1 cellular context compared by ENCODE assay signal in the genomic region with DNA sequence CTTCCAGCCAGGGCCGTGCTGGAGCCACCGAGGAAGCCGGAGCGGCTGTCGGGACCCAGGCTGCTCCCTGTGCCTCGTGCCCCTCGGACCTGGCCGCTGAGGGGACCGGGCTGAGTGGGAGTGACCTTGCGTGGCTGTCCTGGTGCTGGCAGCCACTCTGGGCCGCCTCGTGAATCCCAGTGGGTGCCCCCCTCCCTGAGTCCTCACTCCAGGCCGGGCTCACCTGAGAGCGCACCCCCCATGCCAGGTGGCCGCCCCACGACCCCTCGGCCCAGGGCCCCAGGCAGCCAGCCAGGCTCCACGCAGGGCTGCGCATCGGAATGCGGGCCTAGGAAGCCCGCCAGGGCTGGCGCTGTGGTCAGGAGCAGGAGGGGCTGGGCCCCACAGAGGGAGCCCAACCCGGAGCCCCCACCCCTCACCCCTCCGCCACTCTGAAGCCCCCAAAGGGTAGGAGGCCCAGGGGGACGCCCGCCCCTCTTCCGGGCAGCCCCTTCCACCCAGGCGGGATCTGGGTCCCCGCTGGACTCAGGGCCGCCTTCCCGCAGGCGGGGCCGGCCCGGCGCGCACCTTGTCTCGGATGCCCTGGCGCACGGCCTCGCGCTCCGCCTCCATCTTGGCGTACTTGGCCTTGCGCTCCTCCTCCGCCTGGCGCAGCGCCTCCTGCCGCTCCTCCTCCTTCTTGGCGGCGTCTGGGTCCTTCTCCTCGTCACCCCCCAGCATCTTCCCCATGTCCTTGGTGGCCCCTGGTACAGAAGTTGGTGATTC.
TF ChIP-seq lines count a peak whose summit lies in the region.

No MANE protein-coding gene starts in this region.

TF ChIP-seq in K562, 482 proteins besides CTCF, POLR2A, EP300 and RAD21:
- TF ChIP-seq E2F6 (IDR thresholded peaks at IDR 0.05; ENCODE audit: borderline replicate concordance in 1 of 2, extremely low read depth in 1 of 2, insufficient read depth in 1 of 2, insufficient read length in 1 of 2, low read depth in 1 of 2, low read length in 1 of 2, poor library complexity in 1 of 2, severe bottlenecking in 1 of 2) (peak in 1 of 2 experiments; percentile 34), NRF1 (conservative IDR thresholded peaks at IDR 0.05 in 1 of 2, IDR thresholded peaks at IDR 0.05 in 1 of 2) (peak in 1 of 2 experiments; percentile 45; a peak in 2 of 4 replicates), TCF3 (CRISPR knock-in tag; IDR thresholded peaks at IDR 0.05) (no peak), YY1 (IDR thresholded peaks at IDR 0.05; ENCODE audit: borderline replicate concordance in 1 of 3, control insufficient read depth in 1 of 3, extremely low read depth in 1 of 3, insufficient read depth in 3 of 3, insufficient read length in 1 of 3, insufficient replicate concordance in 2 of 3, low read depth in 1 of 3, low read length in 2 of 3) (peak in 2 of 3 experiments; percentile 46 to 71), PRDM10 (IDR thresholded peaks at IDR 0.05; ENCODE audit: partially characterized antibody) (no peak), ZBTB7A (IDR thresholded peaks at IDR 0.05; ENCODE audit: borderline replicate concordance, control insufficient read depth, low read depth, low read length) (peak; percentile 26; the same call in 1 of the 2 replicates)
- TF ChIP-seq, protein P1, sequence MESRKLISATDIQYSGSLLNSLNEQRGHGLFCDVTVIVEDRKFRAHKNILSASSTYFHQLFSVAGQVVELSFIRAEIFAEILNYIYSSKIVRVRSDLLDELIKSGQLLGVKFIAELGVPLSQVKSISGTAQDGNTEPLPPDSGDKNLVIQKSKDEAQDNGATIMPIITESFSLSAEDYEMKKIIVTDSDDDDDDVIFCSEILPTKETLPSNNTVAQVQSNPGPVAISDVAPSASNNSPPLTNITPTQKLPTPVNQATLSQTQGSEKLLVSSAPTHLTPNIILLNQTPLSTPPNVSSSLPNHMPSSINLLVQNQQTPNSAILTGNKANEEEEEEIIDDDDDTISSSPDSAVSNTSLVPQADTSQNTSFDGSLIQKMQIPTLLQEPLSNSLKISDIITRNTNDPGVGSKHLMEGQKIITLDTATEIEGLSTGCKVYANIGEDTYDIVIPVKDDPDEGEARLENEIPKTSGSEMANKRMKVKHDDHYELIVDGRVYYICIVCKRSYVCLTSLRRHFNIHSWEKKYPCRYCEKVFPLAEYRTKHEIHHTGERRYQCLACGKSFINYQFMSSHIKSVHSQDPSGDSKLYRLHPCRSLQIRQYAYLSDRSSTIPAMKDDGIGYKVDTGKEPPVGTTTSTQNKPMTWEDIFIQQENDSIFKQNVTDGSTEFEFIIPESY (CRISPR knock-in tag; IDR thresholded peaks at IDR 0.05), result peak; percentile 91
